In genomic region chr3:9862391-9863235, GRCh38 we compare ENCODE assay signal across 8 cellular contexts. TPM values are rescaled to one million over a fixed set of nuclear protein-coding genes. Genes with fewer than 3 reads are reported as not detected.
DNase-seq lines count a peak whose midpoint lies in the region; ATAC-seq lines count a peak whose summit lies in the region.

No MANE protein-coding gene starts in this region.

- no peaks in the 10 kb centered on the region for H3K4me1 Mint-ChIP-seq in memory B cell

- H3K27ac ChIP-seq in stomach smooth muscle (ENCODE audit: low read length): peak overlapping the region; percentile 49

- H3K4me3 ChIP-seq in stomach smooth muscle (ENCODE audit: low read length in 2 of 2): peak overlapping the region; percentile 19 to 47

- no peaks in the 10 kb centered on the region for H3K9me3 Mint-ChIP-seq in memory B cell

- ATAC-seq in memory B cell (ENCODE audit: low read depth) (peak; percentile 92), GM21576 (IDR thresholded peaks at IDR 0.05; ENCODE audit: unreplicated experiment) (no peak)

- no peak overlapping the region for H3K4me3 Mint-ChIP-seq in memory B cell

- H3K4me1 ChIP-seq in stomach smooth muscle (ENCODE audit: control insufficient read depth, insufficient read depth, low read length): peaks cover 31% of the 10 kb centered on the region

- no peaks in the 10 kb centered on the region for H3K27me3 ChIP-seq in stomach smooth muscle (ENCODE audit: control insufficient read depth in 1 of 2, insufficient read depth in 2 of 2, low read length in 2 of 2)

- no peak overlapping the region for H3K9ac ChIP-seq in stomach smooth muscle (ENCODE audit: low read length in 2 of 2)

- no peak overlapping the region for H3K27ac Mint-ChIP-seq in memory B cell

- no peaks in the 10 kb centered on the region for H3K36me3 ChIP-seq in stomach smooth muscle (ENCODE audit: control insufficient read depth in 2 of 2, insufficient read depth in 2 of 2, low read length in 2 of 2)

- H3K27me3 Mint-ChIP-seq in memory B cell: peaks cover 6% of the 10 kb centered on the region

- no peaks in the 10 kb centered on the region for H3K9me3 ChIP-seq in stomach smooth muscle (ENCODE audit: control insufficient read depth in 2 of 2, low read length in 2 of 2)

- DNase-seq in CMK (ENCODE audit: low read depth): peak; percentile 58
- peak; percentile 42 for DNase-seq in OCI-M1 (lab: John Stamatoyannopoulos, UW)
- DNase-seq in dermis blood vessel endothelial cell: peak; percentile 54
- DNase-seq in memory B cell (ENCODE audit: low spot score in 2 of 2): peak in 1 of 2 donors; percentile 21
- no peak for DNase-seq in NCI-H187 treated with DMSO at 0.1 percent for 48 hours (lab: John Stamatoyannopoulos, UW)
- no peak for DNase-seq in T-helper 9 cell

- no peaks in the 10 kb centered on the region for H3K36me3 Mint-ChIP-seq in memory B cell

RNA-seq across cellular contexts. Expression of gene CIDEC, which starts 17.4 kb away (rescaled TPM):
- total RNA-seq in dermis blood vessel endothelial cell: not detected in 2 replicates

RNA-seq across cellular contexts. Expression of gene RPUSD3, which starts 18.8 kb away (rescaled TPM):
- total RNA-seq in dermis blood vessel endothelial cell: 28.9 and 33.3 TPM in 2 replicates

RNA-seq across cellular contexts. Expression of gene JAGN1, which starts 27.8 kb away (rescaled TPM):
- total RNA-seq in dermis blood vessel endothelial cell: 31.6 and 39.5 TPM in 2 replicates

RNA-seq across cellular contexts. Expression of gene IL17RE, which starts 40.0 kb away (rescaled TPM):
- total RNA-seq in dermis blood vessel endothelial cell: 0.14 and 0.17 TPM in 2 replicates

RNA-seq across cellular contexts. Expression of gene TTLL3, which starts 52.6 kb away (rescaled TPM):
- total RNA-seq in dermis blood vessel endothelial cell: 9.3 and 20.3 TPM in 2 replicates

Comparison
In these comparisons a context has a peak if more than half of its experiments do, and no peak if none do; other contexts are left out.
1. DNase-seq: peak in CMK (single experiment), OCI-M1 (single experiment) and dermis blood vessel endothelial cell (single experiment); none in NCI-H187 treated with DMSO at 0.1 percent for 48 hours (single experiment) and T-helper 9 cell (single experiment).